Comparison of ENCODE assay signal across 14 cellular contexts in the genomic region with DNA sequence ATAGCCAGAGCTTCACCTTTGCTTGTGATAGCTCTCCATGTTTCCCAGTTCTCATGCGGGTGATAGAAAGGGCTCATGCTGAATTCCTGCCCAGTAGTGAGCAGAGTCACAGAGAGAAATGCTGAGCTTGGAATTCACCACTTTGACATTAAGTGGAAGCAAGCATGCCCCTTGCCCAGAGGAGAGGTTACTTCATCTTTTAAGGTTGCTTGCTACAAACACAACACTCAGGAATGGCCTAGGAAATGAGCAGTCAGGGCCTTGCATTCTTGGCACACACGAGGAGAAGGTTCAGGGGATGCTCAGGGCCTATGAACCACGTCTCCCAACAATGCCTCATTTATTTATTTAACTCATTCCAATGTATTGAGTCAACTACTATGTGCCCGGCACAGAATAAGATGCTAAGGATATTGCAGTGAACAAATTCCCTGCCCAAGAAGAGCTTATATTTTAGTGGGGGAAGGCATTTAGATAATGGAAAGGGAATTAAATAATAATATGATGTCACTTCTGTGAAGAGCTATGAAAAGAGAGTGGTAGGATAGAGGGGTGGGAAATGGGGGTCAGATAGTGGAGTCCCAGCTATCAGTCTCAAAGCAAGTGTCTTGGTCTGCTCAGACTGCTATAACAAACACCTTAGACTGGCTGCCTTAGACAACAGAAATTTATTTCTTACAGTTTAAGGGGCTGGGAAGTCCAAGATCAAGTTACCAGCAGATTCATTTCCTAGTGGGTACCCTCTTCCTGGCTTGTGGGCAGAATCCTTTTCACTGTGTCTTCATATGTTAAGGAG. TPM values are rescaled to one million over a fixed set of nuclear protein-coding genes. Genes with fewer than 3 reads are reported as not detected.
A peak's percentile ranks its signal among the peaks of the same experiment; 100 is the strongest.
DNase-seq lines count a peak whose midpoint lies in the region; ATAC-seq and TF ChIP-seq lines count a peak whose summit lies in the region.
"Had no signal": no experiment of that assay in that cellular context is flagged by ENCODE, and none has a peak within 500 bp of the region (broad histone marks: within the 10 kb centered on the region; RNA-seq: fewer than 3 reads in every experiment).

No MANE protein-coding gene starts in this region.

- peaks cover 3% of the 10 kb centered on the region; the same call in 1 of the 2 replicates for H3K4me1 ChIP-seq in IMR-90 (ENCODE audit: control insufficient read depth, insufficient read depth, low read length)
- no peaks in the 10 kb centered on the region for H3K4me1 ChIP-seq in mucosa of descending colon (ENCODE audit: low read depth)

- H3K27me3 ChIP-seq in IMR-90 (ENCODE audit: control insufficient read depth, insufficient read depth, low read length), result peaks cover 9% of the 10 kb centered on the region; the same call in 1 of the 2 replicates
- peaks cover 14% of the 10 kb centered on the region for H3K27me3 ChIP-seq in kidney epithelial cell (ENCODE audit: control insufficient read depth, insufficient read depth, low read length)

- peak overlapping the region; percentile 36 for H2BK5ac ChIP-seq in IMR-90 (ENCODE audit: low read depth, low read length, poor library complexity, severe bottlenecking)

- H3K56ac ChIP-seq in IMR-90 (ENCODE audit: extremely low read depth, insufficient read depth, low read length), result peak overlapping the region; percentile 50; the same call in 1 of the 2 replicates

- H4K8ac ChIP-seq in IMR-90 (ENCODE audit: low read depth in 2 of 2, low read length in 2 of 2), result peak overlapping the region in 1 of 2 experiments; percentile 59; a peak in 2 of 4 replicates

- no peak overlapping the region; the same call in none of the 2 replicates for H3K23ac ChIP-seq in IMR-90 (ENCODE audit: low read depth, low read length)

- peak overlapping the region; percentile 18 for H3K27ac ChIP-seq in IMR-90 (ENCODE audit: insufficient read depth, low read length)

- CTCF ChIA-PET in IMR-90 (lab: Yijun Ruan, JAX), result interaction anchor here (1.0 to 1.5 kb wide), 3 partner anchors 14 to 147 kb away, joined by 3 to 7 read pairs (median 5); no protein-coding TSS in a partner anchor

- 33% methylated on average over 1 of the region's 4 CpGs; no CpG with 5 or more reads in 1 of the 2 experiments for WGBS in IMR-90 (ENCODE audit: extremely low coverage in 2 of 2, insufficient read length in 1 of 2), 2 experiments

- H4K5ac ChIP-seq in IMR-90 (ENCODE audit: low read depth, low read length), result no peak overlapping the region

- TF ChIP-seq POLR2A in IMR-90 (IDR thresholded peaks at IDR 0.05; ENCODE audit: low read depth, low read length), result no peak

- H3K14ac ChIP-seq in IMR-90 (replicated peaks; ENCODE audit: low read depth, low read length), result peak overlapping the region; percentile 62

- peak; percentile 91 for DNase-seq in AG08396 (ENCODE audit: low spot score)
- peak; percentile 96 for DNase-seq in IMR-90
- peak; percentile 92 for DNase-seq in astrocyte of the spinal cord (ENCODE audit: low read depth, low spot score)
- peak; percentile 90 for DNase-seq in kidney epithelial cell (ENCODE audit: low read depth)
- DNase-seq in mucosa of descending colon, result no peak
- no peak for DNase-seq in midbrain (lab: John Stamatoyannopoulos, UW)
- DNase-seq: aorta; CD4-positive, alpha-beta T cell; hypothalamus; naive B cell; stimulated activated CD4-positive, alpha-beta T cell treated with anti-CD3 and anti-CD28 coated beads, Interleukin-1b, Interleukin-23, amount 100 ng/mL, for 48 hours had no signal

- no peak overlapping the region for H3K9ac ChIP-seq in IMR-90 (ENCODE audit: low read depth, low read length)

- H4K20me1 ChIP-seq in IMR-90 (ENCODE audit: insufficient read depth, low read length), result no peaks in the 10 kb centered on the region

- H3K9me3 ChIP-seq in IMR-90 (ENCODE audit: control insufficient read depth, insufficient read depth, low read length) (peaks cover 7% of the 10 kb centered on the region; the same call in 1 of the 2 replicates), mucosa of descending colon (no peaks in the 10 kb centered on the region)

- H2AK5ac ChIP-seq in IMR-90 (ENCODE audit: low read depth, low read length), result 0 out of 2 replicates have a peak overlapping the region, but pooled peaks have one; percentile 9

- TF ChIP-seq CTCF in IMR-90 (conservative IDR thresholded peaks at IDR 0.05; ENCODE audit: low read depth, low read length), result no peak
- no peak for TF ChIP-seq CTCF in astrocyte of the spinal cord (IDR thresholded peaks at IDR 0.05; ENCODE audit: low read depth, low read length)
- no peak for TF ChIP-seq CTCF in kidney epithelial cell (IDR thresholded peaks at IDR 0.05; ENCODE audit: insufficient read depth, low read length, poor library complexity, severe bottlenecking)
- TF ChIP-seq CTCF in mucosa of descending colon (IDR thresholded peaks at IDR 0.05), result no peak

- no peak overlapping the region for H3K4me3 ChIP-seq in IMR-90 (ENCODE audit: insufficient read depth, low read depth, low read length)
- no peak overlapping the region for H3K4me3 ChIP-seq in astrocyte of the spinal cord (ENCODE audit: low read depth, low read length)
- H3K4me3 ChIP-seq in kidney epithelial cell (ENCODE audit: low read depth, low read length), result no peak overlapping the region
- H3K4me3 ChIP-seq in mucosa of descending colon, result no peak overlapping the region
- H3K4me3 ChIP-seq: K562 had no signal

- TF ChIP-seq RAD21 in IMR-90 (IDR thresholded peaks at IDR 0.05; ENCODE audit: low read length), result no peak

- H2BK120ac ChIP-seq in IMR-90 (ENCODE audit: low read depth, low read length), result peak overlapping the region; percentile 85

- H2BK20ac ChIP-seq in IMR-90 (ENCODE audit: low read depth, low read length), result peak overlapping the region; percentile 88

- H2AFZ ChIP-seq in IMR-90 (replicated peaks; ENCODE audit: low read length, poor library complexity), result peak overlapping the region; percentile 73

- ATAC-seq in IMR-90 (ENCODE audit: low read depth) (peak; percentile 95), GM19397 (IDR thresholded peaks at IDR 0.05; ENCODE audit: unreplicated experiment) (no peak), mucosa of descending colon (no peak), HG03135 (IDR thresholded peaks at IDR 0.05; ENCODE audit: unreplicated experiment) (no peak)
- ATAC-seq: K562 had no signal

- 0 out of 2 replicates have a peak overlapping the region, but pooled peaks have one; percentile 4 for H3K18ac ChIP-seq in IMR-90 (ENCODE audit: low read depth, low read length)

- H3K36me3 ChIP-seq in IMR-90 (ENCODE audit: control insufficient read depth, insufficient read depth, low read length) (no peaks in the 10 kb centered on the region), kidney epithelial cell (ENCODE audit: control insufficient read depth, insufficient read depth, low read length) (no peaks in the 10 kb centered on the region), mucosa of descending colon (ENCODE audit: low read depth) (no peaks in the 10 kb centered on the region)

- BruUV-seq in IMR-90 (replicated peaks; lab: Mats Ljungman, UMichigan), result no TSS peak

- H4K91ac ChIP-seq in IMR-90 (ENCODE audit: insufficient read depth, low read depth, low read length), result peak overlapping the region; percentile 67

- no peak overlapping the region for H2AK9ac ChIP-seq in IMR-90 (replicated peaks; ENCODE audit: low read depth, low read length, poor library complexity)

- H3K79me1 ChIP-seq in IMR-90 (ENCODE audit: low read depth in 1 of 2, low read length in 2 of 2), result no peaks in the 10 kb centered on the region

- H3K9me1 ChIP-seq in IMR-90 (ENCODE audit: insufficient read depth, low read length), result peaks cover 8% of the 10 kb centered on the region; the same call in 1 of the 2 replicates

- H2BK15ac ChIP-seq in IMR-90 (ENCODE audit: low read depth, low read length), result 0 out of 3 replicates have a peak overlapping the region, but pooled peaks have one; percentile 7

- peak overlapping the region; percentile 64 for H3K4ac ChIP-seq in IMR-90 (ENCODE audit: low read depth, low read length)

- POLR2A ChIA-PET in IMR-90 (lab: Charles Lee; ENCODE audit: unreplicated experiment), result no interaction called here

- dilution Hi-C loops in IMR-90 (cut with HindIII; ENCODE audit: low sequenced_read_pairs, unreplicated experiment), result no loop called here

- H3K4me2 ChIP-seq in IMR-90 (ENCODE audit: low read depth, low read length), result 0 out of 2 replicates have a peak overlapping the region, but pooled peaks have one; percentile 8

- intact Hi-C loops in IMR-90 (cut with micrococcal nuclease), result loop anchor here (1.0 kb wide), 1 partner anchor 20 kb away; no protein-coding TSS in a partner anchor
- intact Hi-C loops in mucosa of descending colon (cut with DNase I, micrococcal nuclease), result no loop called here

- in situ Hi-C loops in IMR-90 (cut with MboI; ENCODE audit: low sequenced_read_pairs) (no loop called here), astrocyte of the spinal cord (cut with HindIII; ENCODE audit: low sequenced_read_pairs) (no loop called here)

TF ChIP-seq in IMR-90, 13 proteins besides CTCF, POLR2A, EP300 and RAD21:
- peak; percentile 70 for TF ChIP-seq CEBPB (IDR thresholded peaks at IDR 0.05; ENCODE audit: low read depth, low read length)
- peak; percentile 59; the same call in 1 of the 2 replicates for TF ChIP-seq MXI1 (IDR thresholded peaks at IDR 0.05; ENCODE audit: borderline replicate concordance, low read depth, low read length)
- peak; percentile 76 for TF ChIP-seq MAFK (IDR thresholded peaks at IDR 0.05; ENCODE audit: low read depth, low read length)
- TF ChIP-seq FOS (IDR thresholded peaks at IDR 0.05; ENCODE audit: low read depth, low read length), result no peak
- peak; percentile 76 for TF ChIP-seq RCOR1 (IDR thresholded peaks at IDR 0.05; ENCODE audit: insufficient replicate concordance, low read length)
- no peak for TF ChIP-seq BHLHE40 (IDR thresholded peaks at IDR 0.05; ENCODE audit: low read depth, low read length)

RNA-seq across cellular contexts. Expression of a gene that starts 42.1 kb away (rescaled TPM):
- total RNA-seq in IMR-90 (2012; rRNA removed) (68.3 and 69.9 TPM in 2 replicates), kidney epithelial cell (66.9 and 77.3 TPM in 2 replicates), mucosa of descending colon (10 to 100 TPM; 42.4 to 48.1 (median 43.1) TPM)
- 30.2 and 34.6 TPM in 2 replicates for polyA plus RNA-seq in IMR-90 (2012; rRNA removed)
- 7.0 and 8.2 TPM in 2 replicates for polyA plus RNA-seq in IMR-90 (2012; cell fraction: cytosol; rRNA removed)
- polyA plus RNA-seq in IMR-90 (2012; cell fraction: nucleus; rRNA removed; ENCODE audit: low replicate concordance), result 6.7 and 49.9 TPM in 2 replicates

Comparison
In these comparisons a context has a peak if more than half of its experiments do, and no peak if none do; other contexts are left out.
1. DNase-seq: peak in AG08396 (single experiment), IMR-90 (single experiment), astrocyte of the spinal cord (single experiment) and kidney epithelial cell (single experiment); none in mucosa of descending colon (0 of 3) and midbrain (single experiment).